Comparison of ENCODE assay signal across 2 cellular contexts in genomic region chr14:23895480-23895879, GRCh38.
TF ChIP-seq lines count a peak whose summit lies in the region.

No MANE protein-coding gene starts in this region.

TF ChIP-seq in HCT116, 20 proteins besides CTCF, POLR2A, EP300 and RAD21:
- no peak for TF ChIP-seq EZH2phosphoT487 (IDR thresholded peaks at IDR 0.05; ENCODE audit: borderline replicate concordance)
- TF ChIP-seq POLR2AphosphoS5 (IDR thresholded peaks at IDR 0.05; ENCODE audit: low read depth, low read length), result no peak
- TF ChIP-seq, protein P1, sequence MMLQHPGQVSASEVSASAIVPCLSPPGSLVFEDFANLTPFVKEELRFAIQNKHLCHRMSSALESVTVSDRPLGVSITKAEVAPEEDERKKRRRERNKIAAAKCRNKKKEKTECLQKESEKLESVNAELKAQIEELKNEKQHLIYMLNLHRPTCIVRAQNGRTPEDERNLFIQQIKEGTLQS (IDR thresholded peaks at IDR 0.05), result no peak
- TF ChIP-seq SP1 (IDR thresholded peaks at IDR 0.05; ENCODE audit: low read depth), result no peak
- no peak for TF ChIP-seq SIN3A (IDR thresholded peaks at IDR 0.05; ENCODE audit: low read depth)
- no peak for TF ChIP-seq MAX (IDR thresholded peaks at IDR 0.05)
- no peak for TF ChIP-seq ZFX (IDR thresholded peaks at IDR 0.05)
- no peak for TF ChIP-seq YY1 (IDR thresholded peaks at IDR 0.05; ENCODE audit: extremely low read depth, insufficient replicate concordance, low read depth, low read length)
- TF ChIP-seq ZBTB33 (IDR thresholded peaks at IDR 0.05; ENCODE audit: extremely low read depth, insufficient replicate concordance, low read length), result no peak
- no peak for TF ChIP-seq TCF7L2 (IDR thresholded peaks at IDR 0.05; ENCODE audit: borderline replicate concordance, extremely low read depth, insufficient read depth, insufficient read length)

TF ChIP-seq in GM12878, 131 proteins besides CTCF, POLR2A, EP300 and RAD21:
- TF ChIP-seq SUZ12 (IDR thresholded peaks at IDR 0.05; ENCODE audit: unreplicated experiment) (no peak), BRCA1 (IDR thresholded peaks at IDR 0.05; ENCODE audit: low read depth, low read length) (no peak), PKNOX1 (IDR thresholded peaks at IDR 0.05) (no peak)
